ENCODE assay signal across 8 cellular contexts in the genomic region with DNA sequence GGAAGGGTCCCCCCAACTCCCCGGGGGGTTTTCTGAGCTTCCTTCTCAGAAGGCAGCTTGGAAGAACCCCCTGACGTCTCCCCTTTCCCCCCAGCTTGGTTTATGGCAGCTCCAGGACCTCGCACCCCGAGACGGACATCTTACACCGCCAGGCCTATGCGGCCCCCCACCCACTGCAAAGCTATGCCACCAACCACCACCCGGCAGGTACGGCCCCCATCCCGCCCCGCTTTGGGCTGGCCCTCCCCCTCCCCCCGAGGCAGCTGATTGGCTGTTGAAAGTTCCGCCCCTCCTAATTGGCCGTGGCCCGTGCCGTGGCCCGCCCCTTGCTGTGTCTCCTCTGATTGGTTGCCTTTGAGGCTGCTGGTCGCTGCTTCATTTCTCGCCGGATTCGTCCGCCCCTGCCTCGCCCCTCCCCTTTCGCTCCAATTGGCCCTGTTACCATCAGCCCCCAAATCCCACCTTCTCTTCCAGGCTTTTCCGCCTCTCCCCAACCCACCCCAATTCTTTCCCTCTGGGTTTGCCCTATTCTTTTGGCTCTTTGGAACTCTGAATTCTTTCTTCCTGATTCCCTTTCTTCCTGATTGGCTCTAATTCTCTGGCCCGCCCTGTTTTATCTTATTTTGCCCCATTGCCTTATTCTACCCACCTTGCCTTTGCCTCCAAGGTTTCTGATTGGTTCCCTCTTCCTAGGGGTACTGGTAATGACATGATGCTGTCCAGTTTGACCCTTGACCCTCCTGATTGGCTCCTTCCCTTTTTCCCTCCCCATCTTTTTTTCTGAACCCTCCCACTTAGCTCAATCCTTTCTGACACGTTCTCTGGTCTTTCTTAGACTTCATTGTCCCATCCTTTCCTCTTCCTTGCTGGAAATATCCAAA. TPM values are rescaled to one million over a fixed set of nuclear protein-coding genes. Genes with fewer than 3 reads are reported as not detected.
DNase-seq lines count a peak whose midpoint lies in the region; ATAC-seq and TF ChIP-seq lines count a peak whose summit lies in the region.

No MANE protein-coding gene starts in this region.

- H3K27me3 Mint-ChIP-seq in CD14-positive monocyte (ENCODE audit: low read depth in 3 of 3): peaks cover 0 to 3% (median 3%) of the 10 kb centered on the region in 3 donors

- intact Hi-C loops in CD14-positive monocyte (cut with micrococcal nuclease): loop anchor here (2.0 to 5.0 kb wide), 3 partner anchors 45 to 84 kb away; a partner anchor contains a TSS

- peak; percentile 42 for ATAC-seq in GM19467 (IDR thresholded peaks at IDR 0.05; ENCODE audit: unreplicated experiment)
- ATAC-seq in activated naive CD4-positive, alpha-beta T cell treated with anti-CD3 and anti-CD28 coated beads, Interleukin-2, amount 50 U/mL, for 72 hours: peak; percentile 63 to 77

- H3K79me2 ChIP-seq in SK-N-SH (ENCODE audit: insufficient read depth): peaks cover 51% of the 10 kb centered on the region

- H2AFZ ChIP-seq in SK-N-SH (ENCODE audit: low read depth): no peak overlapping the region

- H3K27ac Mint-ChIP-seq in CD14-positive monocyte: peak overlapping the region; percentile 84 to 98 (median 93)
- peak overlapping the region; percentile 94 for H3K27ac Mint-ChIP-seq in activated naive CD4-positive, alpha-beta T cell treated with anti-CD3 and anti-CD28 coated beads, Interleukin-2, amount 50 U/mL, for 72 hours

- H3K36me3 ChIP-seq in SK-N-SH (replicated peaks in 1 of 2; ENCODE audit: control insufficient read depth in 1 of 2, insufficient read depth in 2 of 2, low read length in 1 of 2): peaks cover 17 to 38% of the 10 kb centered on the region in 2 experiments

- TF ChIP-seq EP300 in SK-N-SH (IDR thresholded peaks at IDR 0.05; ENCODE audit: borderline replicate concordance in 1 of 2, low read depth in 1 of 2, low read length in 1 of 2): no peak

- no peaks in the 10 kb centered on the region for H3K9me3 ChIP-seq in SK-N-SH

- peak overlapping the region; percentile 98 for H3K4me2 ChIP-seq in SK-N-SH

- no peak for TF ChIP-seq RAD21 in SK-N-SH (IDR thresholded peaks at IDR 0.05; ENCODE audit: low read length)

- peak overlapping the region; percentile 79 to 90 for H3K4me3 ChIP-seq in SK-N-SH (ENCODE audit: low read depth in 2 of 2, low read length in 1 of 2)

- peaks cover 29% of the 10 kb centered on the region for H3F3A ChIP-seq in SK-N-SH (replicated peaks; ENCODE audit: insufficient read depth)

- peak overlapping the region; percentile 88; the same call in 1 of the 2 replicates for H3K9ac ChIP-seq in SK-N-SH

- TF ChIP-seq CTCF in CD14-positive monocyte (IDR thresholded peaks at IDR 0.05) (no peak), SK-N-SH (IDR thresholded peaks at IDR 0.05) (no peak)

- DNase-seq in CD14-positive monocyte (ENCODE audit: low spot score): peak; percentile 87
- peak; percentile 92 to 95 for DNase-seq in Kasumi-1 (lab: John Stamatoyannopoulos, UW)
- DNase-seq in SK-N-SH: peak; percentile 99
- peak; percentile 94 for DNase-seq in activated naive CD4-positive, alpha-beta T cell treated with anti-CD3 and anti-CD28 coated beads, Interleukin-2, amount 50 U/mL, for 72 hours (ENCODE audit: low spot score in 2 of 2)
- peak; percentile 93 for DNase-seq in glomerular visceral epithelial cell (ENCODE audit: extremely low spot score)
- peak; percentile 94 for DNase-seq in occipital lobe (lab: John Stamatoyannopoulos, UW)
- DNase-seq in superior temporal gyrus (ENCODE audit: extremely low spot score): peak; percentile 93

- no peaks in the 10 kb centered on the region for H3K9me3 Mint-ChIP-seq in CD14-positive monocyte
- no peaks in the 10 kb centered on the region for H3K9me3 Mint-ChIP-seq in activated naive CD4-positive, alpha-beta T cell treated with anti-CD3 and anti-CD28 coated beads, Interleukin-2, amount 50 U/mL, for 72 hours

- peaks cover 14 to 31% of the 10 kb centered on the region in 2 donors for H3K36me3 Mint-ChIP-seq in CD14-positive monocyte
- peaks cover 20 to 26% of the 10 kb centered on the region in 2 donors for H3K36me3 Mint-ChIP-seq in activated naive CD4-positive, alpha-beta T cell treated with anti-CD3 and anti-CD28 coated beads, Interleukin-2, amount 50 U/mL, for 72 hours

- H3K4me3 Mint-ChIP-seq in CD14-positive monocyte: peak overlapping the region; percentile 80 to 86

- peaks cover 30% of the 10 kb centered on the region for H3K4me1 Mint-ChIP-seq in CD14-positive monocyte

- 15% methylated on average over 16 of the region's 27 CpGs for WGBS in SK-N-SH (ENCODE audit: low lambda C conversion rate)

- H3K27me3 ChIP-seq in SK-N-SH (ENCODE audit: insufficient read depth): no peaks in the 10 kb centered on the region

- peak overlapping the region; percentile 75 to 95; a peak in 3 of 4 replicates for H3K27ac ChIP-seq in SK-N-SH (ENCODE audit: low read depth in 2 of 2, low read length in 1 of 2)

- CTCF ChIA-PET in SK-N-SH (lab: Yijun Ruan, JAX): interaction anchor here (1.1 to 2.2 kb wide), 3 partner anchors 21 to 79 kb away, joined by 3 to 12 read pairs (median 4); no protein-coding TSS in a partner anchor

- H3K4me1 ChIP-seq in SK-N-SH (ENCODE audit: control insufficient read depth in 1 of 2, insufficient read depth in 2 of 2, low read depth in 1 of 2, low read length in 1 of 2): peaks cover 0 to 12% of the 10 kb centered on the region in 2 experiments; a peak in 1 of 4 replicates

- no peaks in the 10 kb centered on the region for H3K9me2 ChIP-seq in SK-N-SH

- peaks cover 32% of the 10 kb centered on the region for H4K20me1 ChIP-seq in SK-N-SH (ENCODE audit: insufficient read depth)

- POLR2A ChIA-PET in SK-N-SH (lab: Yijun Ruan, JAX): interaction anchor here (1.0 to 1.1 kb wide), 4 partner anchors 13 to 83 kb away, joined by 3 to 7 read pairs (median 4); a partner anchor contains a TSS

TF ChIP-seq in SK-N-SH, 30 proteins besides CTCF, POLR2A, EP300 and RAD21 (continues in another document):
- TF ChIP-seq ELF1 (IDR thresholded peaks at IDR 0.05) (no peak), TEAD4 (IDR thresholded peaks at IDR 0.05; ENCODE audit: borderline replicate concordance, insufficient read depth) (no peak), SIN3A (IDR thresholded peaks at IDR 0.05; ENCODE audit: borderline replicate concordance, low read depth, low read length) (no peak), FOXM1 (IDR thresholded peaks at IDR 0.05; ENCODE audit: low read depth) (no peak), NRF1 (IDR thresholded peaks at IDR 0.05; ENCODE audit: low read depth, low read length) (no peak), TCF12 (IDR thresholded peaks at IDR 0.05) (no peak), MXI1 (IDR thresholded peaks at IDR 0.05; ENCODE audit: low read depth, low read length) (no peak), TAF1 (IDR thresholded peaks at IDR 0.05; ENCODE audit: borderline replicate concordance, low read depth, low read length) (no peak), MEF2A (IDR thresholded peaks at IDR 0.05; ENCODE audit: borderline replicate concordance, low read depth) (no peak), RFX5 (IDR thresholded peaks at IDR 0.05; ENCODE audit: low read length) (peak; percentile 43; the same call in 1 of the 2 replicates), YY1 (IDR thresholded peaks at IDR 0.05; ENCODE audit: low read depth) (no peak), FOXJ3 (CRISPR knock-in tag; IDR thresholded peaks at IDR 0.05) (no peak)
- TF ChIP-seq, protein P1, sequence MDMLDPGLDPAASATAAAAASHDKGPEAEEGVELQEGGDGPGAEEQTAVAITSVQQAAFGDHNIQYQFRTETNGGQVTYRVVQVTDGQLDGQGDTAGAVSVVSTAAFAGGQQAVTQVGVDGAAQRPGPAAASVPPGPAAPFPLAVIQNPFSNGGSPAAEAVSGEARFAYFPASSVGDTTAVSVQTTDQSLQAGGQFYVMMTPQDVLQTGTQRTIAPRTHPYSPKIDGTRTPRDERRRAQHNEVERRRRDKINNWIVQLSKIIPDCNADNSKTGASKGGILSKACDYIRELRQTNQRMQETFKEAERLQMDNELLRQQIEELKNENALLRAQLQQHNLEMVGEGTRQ (IDR thresholded peaks at IDR 0.05; ENCODE audit: borderline replicate concordance, low read depth, low read length): no peak

RNA-seq across cellular contexts. Expression of a gene that starts 2.5 kb away (rescaled TPM):
- polyA plus RNA-seq in CD14-positive monocyte (under 1 TPM; 0.04 to 0.11 TPM), SK-N-SH (2012; rRNA removed) (0.71 and 1.7 TPM in 2 replicates)
- polyA plus RNA-seq in SK-N-SH (2012; cell fraction: cytosol; rRNA removed): 1.4 and 1.8 TPM in 2 replicates
- polyA plus RNA-seq in SK-N-SH (2012; cell fraction: nucleus; rRNA removed): 5.2 and 8.9 TPM in 2 replicates
- 10 to 100 TPM; 28.9 to 32.9 TPM for total RNA-seq in activated naive CD4-positive, alpha-beta T cell treated with anti-CD3 and anti-CD28 coated beads, Interleukin-2, amount 50 U/mL, for 72 hours
- 2.5 TPM for total RNA-seq in occipital lobe

RNA-seq across cellular contexts. Expression of a gene that starts 12.4 kb away (rescaled TPM):
- polyA plus RNA-seq in CD14-positive monocyte (not detected), SK-N-SH (2012; rRNA removed) (0.42 and 0.44 TPM in 2 replicates)
- polyA plus RNA-seq in SK-N-SH (2012; cell fraction: cytosol; rRNA removed): 0.21 and 0.62 TPM in 2 replicates
- polyA plus RNA-seq in SK-N-SH (2012; cell fraction: nucleus; rRNA removed): 0.33 and 0.42 TPM in 2 replicates
- 10 to 100 TPM in 1 of 2 donors, 1 to 10 TPM in 1; 2.3 to 10.8 TPM for total RNA-seq in activated naive CD4-positive, alpha-beta T cell treated with anti-CD3 and anti-CD28 coated beads, Interleukin-2, amount 50 U/mL, for 72 hours
- 0.31 TPM for total RNA-seq in occipital lobe

RNA-seq across cellular contexts. Expression of a gene that starts 13.1 kb away (rescaled TPM):
- polyA plus RNA-seq in CD14-positive monocyte: 100 to 1,000 TPM in 1 of 2 donors, 10 to 100 TPM in 1; 96.4 to 120 TPM
- 101 and 128 TPM in 2 replicates for polyA plus RNA-seq in SK-N-SH (2012; rRNA removed)
- 53.6 and 77.6 TPM in 2 replicates for polyA plus RNA-seq in SK-N-SH (2012; cell fraction: cytosol; rRNA removed)
- polyA plus RNA-seq in SK-N-SH (2012; cell fraction: nucleus; rRNA removed): 159 and 225 TPM in 2 replicates
- 10 to 100 TPM; 90.7 to 96.1 TPM for total RNA-seq in activated naive CD4-positive, alpha-beta T cell treated with anti-CD3 and anti-CD28 coated beads, Interleukin-2, amount 50 U/mL, for 72 hours
- total RNA-seq in occipital lobe: 22.8 TPM

RNA-seq across cellular contexts. Expression of a gene that starts 46.5 kb away (rescaled TPM):
- polyA plus RNA-seq in CD14-positive monocyte (10 to 100 TPM; 80.0 to 91.7 TPM), SK-N-SH (2012; rRNA removed) (113 and 141 TPM in 2 replicates)
- 75.1 and 114 TPM in 2 replicates for polyA plus RNA-seq in SK-N-SH (2012; cell fraction: cytosol; rRNA removed)
- 85.4 and 90.9 TPM in 2 replicates for polyA plus RNA-seq in SK-N-SH (2012; cell fraction: nucleus; rRNA removed)
- 10 to 100 TPM in 1 of 2 donors, 1 to 10 TPM in 1; 6.0 to 12.9 TPM for total RNA-seq in activated naive CD4-positive, alpha-beta T cell treated with anti-CD3 and anti-CD28 coated beads, Interleukin-2, amount 50 U/mL, for 72 hours
- 1.1 TPM for total RNA-seq in occipital lobe

RNA-seq across cellular contexts. Expression of a gene that starts 48.5 kb away (rescaled TPM):
- polyA plus RNA-seq in CD14-positive monocyte (under 1 TPM; 0.39 to 0.68 TPM), SK-N-SH (2012; rRNA removed) (5.5 and 9.5 TPM in 2 replicates)
- polyA plus RNA-seq in SK-N-SH (2012; cell fraction: cytosol; rRNA removed): 9.1 and 15.9 TPM in 2 replicates
- 51.6 and 91.2 TPM in 2 replicates for polyA plus RNA-seq in SK-N-SH (2012; cell fraction: nucleus; rRNA removed)
- total RNA-seq in activated naive CD4-positive, alpha-beta T cell treated with anti-CD3 and anti-CD28 coated beads, Interleukin-2, amount 50 U/mL, for 72 hours: 10 to 100 TPM; 49.8 to 57.4 TPM
- 11.5 TPM for total RNA-seq in occipital lobe

Comparison
In these comparisons a context has a peak if more than half of its experiments do, and no peak if none do; other contexts are left out.
1. Peak in every context shown above with its lines: DNase-seq, ATAC-seq, H3K4me3 ChIP-seq and H3K27ac ChIP-seq.